21 cellular contexts compared by ENCODE assay signal in the genomic region with DNA sequence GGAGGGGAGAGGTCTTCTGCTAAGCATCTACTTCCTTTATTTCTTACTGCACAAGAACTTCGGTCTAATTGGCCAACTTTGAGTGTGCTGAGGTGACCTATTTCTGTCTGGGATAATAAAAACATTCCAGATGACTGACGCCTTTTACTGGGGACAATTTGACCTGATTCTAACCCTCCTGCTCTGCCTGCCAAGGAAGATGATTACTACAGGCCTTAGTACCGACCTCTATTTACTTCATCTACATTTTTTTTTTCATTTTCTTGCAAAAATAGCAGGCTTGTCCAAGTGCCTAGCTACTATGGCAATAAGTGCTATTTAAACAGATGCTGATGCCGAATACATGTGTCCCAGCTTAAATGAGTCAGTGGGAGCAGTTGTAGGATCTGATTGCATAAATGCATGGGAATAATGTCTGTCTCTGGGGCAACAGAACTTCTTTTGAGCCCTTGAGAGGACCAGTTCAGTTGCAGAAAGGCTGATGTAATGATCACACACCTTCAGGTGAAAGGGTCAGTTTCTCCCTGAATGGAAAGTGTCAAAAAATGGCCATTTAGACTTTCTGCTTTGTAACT.
A peak's percentile ranks its signal among the peaks of the same experiment; 100 is the strongest.
DNase-seq lines count a peak whose midpoint lies in the region; ATAC-seq and TF ChIP-seq lines count a peak whose summit lies in the region.
"Had no signal": no experiment of that assay in that cellular context is flagged by ENCODE, and none has a peak within 500 bp of the region (broad histone marks: within the 10 kb centered on the region; RNA-seq: fewer than 3 reads in every experiment).

No MANE protein-coding gene starts in this region.

- peaks cover 3% of the 10 kb centered on the region for H3K9me3 Mint-ChIP-seq in nephron progenitor cell
- H3K9me3 Mint-ChIP-seq: activated naive CD8-positive, alpha-beta T cell treated with anti-CD3 and anti-CD28 coated beads for 36 hours; naive B cell had no signal

- H3K4me3 Mint-ChIP-seq in nephron progenitor cell, result no peak overlapping the region
- H3K4me3 Mint-ChIP-seq: activated naive CD8-positive, alpha-beta T cell treated with anti-CD3 and anti-CD28 coated beads for 36 hours; CD8-positive, alpha-beta T cell had no signal

- peak in 1 of 2 donors; percentile 66 for DNase-seq in ascending aorta (ENCODE audit: low spot score in 2 of 2)
- DNase-seq in heart left ventricle, result peak in 3 of 5 donors; percentile 8 to 29 (median 24)
- DNase-seq in nephron progenitor cell, result no peak
- peak; percentile 56 to 73 for DNase-seq in tibial artery
- DNase-seq in ovary, result no peak
- no peak for DNase-seq in stimulated activated CD4-positive, alpha-beta T cell treated with anti-CD3 and anti-CD28 coated beads, Interleukin-2, amount 100 ng/mL, for 24 hours
- DNase-seq: activated naive CD8-positive, alpha-beta T cell treated with anti-CD3 and anti-CD28 coated beads for 36 hours; CD8-positive, alpha-beta T cell; DMS53; Karpas-422; naive B cell; NCI-H1048; NCI-H2081; NK-92 treated with Interleukin-12 subunit alpha and Interleukin-12 subunit beta, amount 100 ng/mL, for 24 hours; pancreas; stimulated activated CD8-positive, alpha-beta memory T cell treated with anti-CD3 and anti-CD28 coated beads, Interleukin-4, amount 100 ng/mL, for 48 hours; T-helper 9 cell had no signal

- no peak for TF ChIP-seq POLR2A in heart left ventricle (IDR thresholded peaks at IDR 0.05)
- no peak for TF ChIP-seq POLR2A in ovary (IDR thresholded peaks at IDR 0.05)

- peak overlapping the region; percentile 33 for H3K27ac Mint-ChIP-seq in nephron progenitor cell
- H3K27ac Mint-ChIP-seq: activated naive CD8-positive, alpha-beta T cell treated with anti-CD3 and anti-CD28 coated beads for 36 hours; CD8-positive, alpha-beta T cell had no signal

- H3K9me3 ChIP-seq in ascending aorta (no peaks in the 10 kb centered on the region), heart left ventricle (no peaks in the 10 kb centered on the region), tibial artery (no peaks in the 10 kb centered on the region), ovary (no peaks in the 10 kb centered on the region)
- H3K9me3 ChIP-seq: pancreas had no signal

- no peaks in the 10 kb centered on the region for H3K27me3 ChIP-seq in ascending aorta
- no peaks in the 10 kb centered on the region for H3K27me3 ChIP-seq in heart left ventricle
- H3K27me3 ChIP-seq in tibial artery, result no peaks in the 10 kb centered on the region
- H3K27me3 ChIP-seq in ovary, result no peaks in the 10 kb centered on the region
- H3K27me3 ChIP-seq: pancreas had no signal

- no peaks in the 10 kb centered on the region for H3K36me3 Mint-ChIP-seq in nephron progenitor cell (ENCODE audit: low read depth)
- H3K36me3 Mint-ChIP-seq: activated naive CD8-positive, alpha-beta T cell treated with anti-CD3 and anti-CD28 coated beads for 36 hours; CD8-positive, alpha-beta T cell; naive B cell had no signal

- intact Hi-C loops in ascending aorta (cut with DNase I), result no loop called here
- intact Hi-C loops in heart left ventricle (cut with DNase I), result loop anchor here in 2 of 10 donors (1.0 to 10.0 kb wide), 3 partner anchors 25 to 252 kb away; partner anchors contain the start of gene RGS6 (in 1 of the 2)
- intact Hi-C loops in tibial artery (cut with DNase I; ENCODE audit: low total_unique reads), result no loop called here
- intact Hi-C loops in ovary (cut with DNase I), result no loop called here

- H3K4me3 ChIP-seq in ascending aorta, result peak overlapping the region in 1 of 2 donors; percentile 14
- no peak overlapping the region for H3K4me3 ChIP-seq in heart left ventricle
- H3K4me3 ChIP-seq in tibial artery, result peak overlapping the region in 1 of 2 donors; percentile 6
- no peak overlapping the region for H3K4me3 ChIP-seq in ovary
- H3K4me3 ChIP-seq: lung, pancreas had no signal

- peaks cover 5% of the 10 kb centered on the region for H3K27me3 Mint-ChIP-seq in nephron progenitor cell (ENCODE audit: low read depth, poor library complexity)

- 2 to 10% (median 5%) methylated on average over 4 of the region's 4 CpGs for WGBS in heart left ventricle, 4 donors
- 10 to 13% (median 10%) methylated on average over 4 of the region's 4 CpGs for WGBS in ovary, 3 donors

- H3K4me1 Mint-ChIP-seq in nephron progenitor cell, result peaks cover 21% of the 10 kb centered on the region
- H3K4me1 Mint-ChIP-seq: naive B cell had no signal

- no peak for TF ChIP-seq CTCF in ascending aorta (IDR thresholded peaks at IDR 0.05)
- no peak for TF ChIP-seq CTCF in heart left ventricle (IDR thresholded peaks at IDR 0.05)
- no peak for TF ChIP-seq CTCF in nephron progenitor cell (IDR thresholded peaks at IDR 0.05)
- TF ChIP-seq CTCF in tibial artery (IDR thresholded peaks at IDR 0.05), result no peak
- no peak for TF ChIP-seq CTCF in ovary (IDR thresholded peaks at IDR 0.05)

- ATAC-seq in heart left ventricle, result peak; percentile 91 to 96 (median 94)
- no peak for ATAC-seq in GM21576 (IDR thresholded peaks at IDR 0.05; ENCODE audit: unreplicated experiment)
- ATAC-seq: CD8-positive, alpha-beta T cell; esophagus mucosa; SK-N-SH treated with all-trans-retinoic acid at 6 μM for 48 hours had no signal

- peaks cover 0 to 8% of the 10 kb centered on the region in 2 donors for H3K4me1 ChIP-seq in ascending aorta
- H3K4me1 ChIP-seq in heart left ventricle, result peaks cover 0 to 27% (median 15%) of the 10 kb centered on the region in 12 donors
- H3K4me1 ChIP-seq in tibial artery, result peaks cover 4 to 66% (median 23%) of the 10 kb centered on the region in 4 donors
- H3K4me1 ChIP-seq in ovary (ENCODE audit: insufficient read depth), result peaks cover 5% of the 10 kb centered on the region

- H3K36me3 ChIP-seq in ascending aorta, result no peaks in the 10 kb centered on the region
- H3K36me3 ChIP-seq in heart left ventricle, result no peaks in the 10 kb centered on the region
- no peaks in the 10 kb centered on the region for H3K36me3 ChIP-seq in tibial artery
- H3K36me3 ChIP-seq in ovary, result no peaks in the 10 kb centered on the region
- H3K36me3 ChIP-seq: pancreas had no signal

- peak overlapping the region; percentile 17 to 47 for H3K27ac ChIP-seq in ascending aorta
- peak overlapping the region in 10 of 12 donors; percentile 9 to 71 (median 35) for H3K27ac ChIP-seq in heart left ventricle
- H3K27ac ChIP-seq in tibial artery, result peak overlapping the region; percentile 58 to 77
- no peak overlapping the region for H3K27ac ChIP-seq in ovary
- H3K27ac ChIP-seq: pancreas had no signal

- TF ChIP-seq EP300 in ovary (IDR thresholded peaks at IDR 0.05), result no peak

Comparison
In these comparisons a context has a peak if more than half of its experiments do, and no peak if none do; other contexts are left out.
1. DNase-seq: peak in heart left ventricle (3 of 5) and tibial artery (2 of 2); none in nephron progenitor cell (single experiment), ovary (0 of 5) and stimulated activated CD4-positive, alpha-beta T cell treated with anti-CD3 and anti-CD28 coated beads, Interleukin-2, amount 100 ng/mL, for 24 hours (0 of 2).
2. H3K27ac ChIP-seq: peak in ascending aorta (2 of 2), heart left ventricle (10 of 12) and tibial artery (2 of 2); none in ovary (0 of 2).